Comparison of ENCODE assay signal across 11 cellular contexts in genomic region chr3:11569156-11569741, GRCh38.
DNase-seq lines count a peak whose midpoint lies in the region; ATAC-seq and TF ChIP-seq lines count a peak whose summit lies in the region.
"Had no signal": no experiment of that assay in that cellular context is flagged by ENCODE, and none has a peak within 500 bp of the region (broad histone marks: within the 10 kb centered on the region; RNA-seq: fewer than 3 reads in every experiment).

No MANE protein-coding gene starts in this region.

- no peak overlapping the region for H3K4me3 ChIP-seq in Caco-2 (ENCODE audit: low read depth, low read length)
- no peak overlapping the region for H3K4me3 ChIP-seq in skeletal muscle tissue (ENCODE audit: low read length in 3 of 3)
- no peak overlapping the region for H3K4me3 ChIP-seq in SJCRH30
- H3K4me3 ChIP-seq: SK-N-MC had no signal

- no peak for ATAC-seq in activated naive CD8-positive, alpha-beta T cell treated with anti-CD3 and anti-CD28 coated beads, Interleukin-2, amount 10 ng/mL, durations not matched to agents 7 days and 5 days (ENCODE audit: low read depth)
- ATAC-seq in HG02798 (IDR thresholded peaks at IDR 0.05; ENCODE audit: poor library complexity, unreplicated experiment) (no peak), omental fat pad (ENCODE audit: low FRiP score) (no peak)

- peak overlapping the region; percentile 95 for H3K27ac ChIP-seq in skeletal muscle tissue (ENCODE audit: low read depth, low read length)
- no peak overlapping the region for H3K27ac ChIP-seq in SJCRH30
- H3K27ac ChIP-seq: SK-N-MC had no signal

- no TSS peak for BruUV-seq in Caco-2 (replicated peaks; lab: Mats Ljungman, UMichigan)

- DNase-seq in Caco-2 = no peak
- DNase-seq in activated naive CD8-positive, alpha-beta T cell treated with anti-CD3 and anti-CD28 coated beads, Interleukin-2, amount 10 ng/mL, durations not matched to agents 7 days and 5 days = no peak
- peak; percentile 49 for DNase-seq in islet precursor cell
- DNase-seq in SJCRH30 = no peak
- no peak for DNase-seq in D341Med (ENCODE audit: low spot score)
- no peak for DNase-seq in omental fat pad (ENCODE audit: low spot score)
- DNase-seq: activated CD4-positive, alpha-beta T cell treated with anti-CD3 and anti-CD28 coated beads, Interleukin-2, amount 50 U/mL, for 48 hours; COR-L47 had no signal

- peak overlapping the region in 2 of 3 donors; percentile 57 to 80 for H3K9ac ChIP-seq in skeletal muscle tissue (ENCODE audit: low read depth in 1 of 3, low read length in 3 of 3)

- H3K9me3 Mint-ChIP-seq in Caco-2 (ENCODE audit: unreplicated experiment) = no peaks in the 10 kb centered on the region
- no peaks in the 10 kb centered on the region for H3K9me3 Mint-ChIP-seq in activated naive CD8-positive, alpha-beta T cell treated with anti-CD3 and anti-CD28 coated beads, Interleukin-2, amount 10 ng/mL, durations not matched to agents 7 days and 5 days

- H3K36me3 Mint-ChIP-seq in Caco-2 (ENCODE audit: insufficient read depth, unreplicated experiment) = peaks cover 42% of the 10 kb centered on the region
- peaks cover 7% of the 10 kb centered on the region for H3K36me3 Mint-ChIP-seq in activated naive CD8-positive, alpha-beta T cell treated with anti-CD3 and anti-CD28 coated beads, Interleukin-2, amount 10 ng/mL, durations not matched to agents 7 days and 5 days

- no peaks in the 10 kb centered on the region for H3K4me1 Mint-ChIP-seq in Caco-2 (ENCODE audit: low read depth, unreplicated experiment)
- H3K4me1 Mint-ChIP-seq in activated naive CD8-positive, alpha-beta T cell treated with anti-CD3 and anti-CD28 coated beads, Interleukin-2, amount 10 ng/mL, durations not matched to agents 7 days and 5 days = peaks cover 4% of the 10 kb centered on the region

- H3K36me3 ChIP-seq in Caco-2 (ENCODE audit: control insufficient read depth, insufficient read depth, low read length) (no peaks in the 10 kb centered on the region), skeletal muscle tissue (ENCODE audit: control insufficient read depth in 3 of 3, insufficient read depth in 3 of 3, low read length in 3 of 3) (peaks cover 4 to 20% (median 19%) of the 10 kb centered on the region in 3 donors), SJCRH30 (peaks cover 10% of the 10 kb centered on the region; the same call in 1 of the 2 replicates)

- no peaks in the 10 kb centered on the region for H3K27me3 Mint-ChIP-seq in Caco-2 (ENCODE audit: insufficient read depth, unreplicated experiment)
- no peaks in the 10 kb centered on the region for H3K27me3 Mint-ChIP-seq in activated naive CD8-positive, alpha-beta T cell treated with anti-CD3 and anti-CD28 coated beads, Interleukin-2, amount 10 ng/mL, durations not matched to agents 7 days and 5 days

- CTCF ChIA-PET in Caco-2 (lab: Charles Lee) = no interaction called here

- H3K27ac Mint-ChIP-seq in Caco-2 (ENCODE audit: unreplicated experiment) = peak overlapping the region; percentile 24
- peak overlapping the region; percentile 51 for H3K27ac Mint-ChIP-seq in activated naive CD8-positive, alpha-beta T cell treated with anti-CD3 and anti-CD28 coated beads, Interleukin-2, amount 10 ng/mL, durations not matched to agents 7 days and 5 days

- no peak for TF ChIP-seq CTCF in Caco-2 (IDR thresholded peaks at IDR 0.05; ENCODE audit: insufficient read depth in 1 of 2, low read depth in 1 of 2, low read length in 1 of 2, severe bottlenecking in 1 of 2, unreplicated experiment in 1 of 2)
- no peak for TF ChIP-seq CTCF in omental fat pad (IDR thresholded peaks at IDR 0.05)

- H3K4me1 ChIP-seq in Caco-2 (no peaks in the 10 kb centered on the region), skeletal muscle tissue (ENCODE audit: control insufficient read depth in 3 of 3, insufficient read depth in 3 of 3, low read length in 3 of 3) (peaks cover 30 to 49% (median 38%) of the 10 kb centered on the region in 3 donors), SJCRH30 (peaks cover 11% of the 10 kb centered on the region)

- no peak overlapping the region for H3K4me3 Mint-ChIP-seq in Caco-2 (ENCODE audit: unreplicated experiment)
- H3K4me3 Mint-ChIP-seq in activated naive CD8-positive, alpha-beta T cell treated with anti-CD3 and anti-CD28 coated beads, Interleukin-2, amount 10 ng/mL, durations not matched to agents 7 days and 5 days = no peak overlapping the region

- H3K27me3 ChIP-seq in Caco-2 (replicated peaks; ENCODE audit: control insufficient read depth, insufficient read depth, low read length) (no peaks in the 10 kb centered on the region), skeletal muscle tissue (ENCODE audit: control insufficient read depth in 3 of 3, insufficient read depth in 3 of 3, low read length in 3 of 3) (no peaks in the 10 kb centered on the region), SJCRH30 (no peaks in the 10 kb centered on the region)

- POLR2A ChIA-PET in Caco-2 (lab: Charles Lee) = no interaction called here
- POLR2A ChIA-PET in activated naive CD8-positive, alpha-beta T cell treated with anti-CD3 and anti-CD28 coated beads, Interleukin-2, amount 10 ng/mL, durations not matched to agents 7 days and 5 days (lab: Charles Lee) = no interaction called here

- intact Hi-C loops in Caco-2 (cut with micrococcal nuclease; ENCODE audit: unreplicated experiment) = no loop called here

- H3K9me3 ChIP-seq in Caco-2 = no peaks in the 10 kb centered on the region
- H3K9me3 ChIP-seq in skeletal muscle tissue (ENCODE audit: control insufficient read depth in 3 of 3, low read length in 3 of 3) = no peaks in the 10 kb centered on the region
- no peaks in the 10 kb centered on the region for H3K9me3 ChIP-seq in SJCRH30 (replicated peaks)
